ENCODE assay signal across 27 cellular contexts in the genomic region with DNA sequence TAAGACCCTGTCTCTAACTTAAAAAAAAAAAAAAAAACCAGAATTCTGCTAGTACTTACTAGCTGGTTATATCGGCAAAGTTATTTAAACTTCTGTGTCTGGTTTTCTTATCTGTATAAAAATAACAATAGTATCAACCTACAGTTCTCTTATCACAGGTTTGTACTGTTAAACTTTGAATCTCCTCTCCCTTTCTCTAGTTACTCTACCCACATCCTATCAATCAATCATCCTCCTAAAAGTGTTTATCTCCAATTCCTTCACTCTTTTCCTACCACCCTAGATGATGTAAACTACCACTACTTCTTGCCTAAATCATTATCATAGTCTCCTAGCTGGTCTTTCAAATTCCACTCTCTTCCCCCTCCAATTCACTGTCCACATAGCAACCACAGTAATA.
"Had no signal": no experiment of that assay in that cellular context is flagged by ENCODE, and none has a peak within 500 bp of the region (broad histone marks: within the 10 kb centered on the region; RNA-seq: fewer than 3 reads in every experiment).

No MANE protein-coding gene starts in this region.

- H3K9me3 Mint-ChIP-seq: mesothelial cell of epicardium, naive B cell, neural progenitor cell had no signal

- H3K36me3 ChIP-seq: colonic mucosa had no signal

- H3K4me1 Mint-ChIP-seq: activated CD4-positive, alpha-beta T cell treated with anti-CD3 and anti-CD28 coated beads for 36 hours; mesothelial cell of epicardium; naive B cell; neural progenitor cell had no signal

- H3K27me3 ChIP-seq: body of pancreas, colonic mucosa, hepatocyte, neural progenitor cell, right atrium auricular region, suprapubic skin, tibial artery, upper lobe of right lung had no signal

- DNase-seq: activated CD4-positive, alpha-beta T cell treated with anti-CD3 and anti-CD28 coated beads for 36 hours; activated CD4-positive, CD25-positive, alpha-beta regulatory T cell; activated CD8-positive, alpha-beta memory T cell treated with anti-CD3 and anti-CD28 coated beads, Interleukin-2, amount 10 ng/mL, durations not matched to agents 7 days and 5 days; activated CD8-positive, alpha-beta T cell treated with anti-CD3 and anti-CD28 coated beads, Interleukin-2, amount 10 ng/mL, durations not matched to agents 7 days and 5 days; activated gamma-delta T cell; activated naive CD4-positive, alpha-beta T cell treated with anti-CD3 and anti-CD28 coated beads, Interleukin-2, amount 50 U/mL, for 16 hours; aorta; body of pancreas; cerebellar nuclear complex; colonic mucosa; effector CD8-positive, alpha-beta T cell; left cardiac atrium; left ventricle myocardium superior; naive B cell; occipital lobe; stimulated activated CD4-positive, alpha-beta T cell treated with anti-CD3 and anti-CD28 coated beads, Interleukin-15, amount 100 ng/mL, for 24 hours; stimulated activated CD4-positive, alpha-beta T cell treated with anti-CD3 and anti-CD28 coated beads, Interleukin-2, amount 100 ng/mL, for 24 hours; stimulated activated naive CD4-positive, alpha-beta T cell; T-helper 1 cell; T1000; tibial artery; upper lobe of right lung had no signal

- H3K4me3 Mint-ChIP-seq: activated CD4-positive, alpha-beta T cell treated with anti-CD3 and anti-CD28 coated beads for 36 hours; activated CD8-positive, alpha-beta memory T cell treated with anti-CD3 and anti-CD28 coated beads, Interleukin-2, amount 10 ng/mL, durations not matched to agents 7 days and 5 days; activated CD8-positive, alpha-beta T cell treated with anti-CD3 and anti-CD28 coated beads, Interleukin-2, amount 10 ng/mL, durations not matched to agents 7 days and 5 days; mesothelial cell of epicardium; naive B cell; neural progenitor cell had no signal

- H3K9me3 ChIP-seq: body of pancreas, colonic mucosa, right atrium auricular region, suprapubic skin, tibial artery, upper lobe of right lung had no signal

- H3K4me3 ChIP-seq: body of pancreas, colonic mucosa, hepatocyte, neural progenitor cell, right atrium auricular region, suprapubic skin, tibial artery, upper lobe of right lung had no signal

- H3K4me1 ChIP-seq: body of pancreas, colonic mucosa, neural progenitor cell, right atrium auricular region, suprapubic skin, tibial artery, upper lobe of right lung had no signal

- H3K27ac Mint-ChIP-seq: activated CD4-positive, alpha-beta T cell treated with anti-CD3 and anti-CD28 coated beads for 36 hours; activated CD8-positive, alpha-beta memory T cell treated with anti-CD3 and anti-CD28 coated beads, Interleukin-2, amount 10 ng/mL, durations not matched to agents 7 days and 5 days; activated CD8-positive, alpha-beta T cell treated with anti-CD3 and anti-CD28 coated beads, Interleukin-2, amount 10 ng/mL, durations not matched to agents 7 days and 5 days; mesothelial cell of epicardium; neural progenitor cell had no signal

- H3K27me3 Mint-ChIP-seq: activated CD4-positive, alpha-beta T cell treated with anti-CD3 and anti-CD28 coated beads for 36 hours; activated CD8-positive, alpha-beta memory T cell treated with anti-CD3 and anti-CD28 coated beads, Interleukin-2, amount 10 ng/mL, durations not matched to agents 7 days and 5 days; naive B cell had no signal

- ATAC-seq: activated CD4-positive, alpha-beta T cell treated with anti-CD3 and anti-CD28 coated beads for 36 hours; activated CD8-positive, alpha-beta memory T cell treated with anti-CD3 and anti-CD28 coated beads, Interleukin-2, amount 10 ng/mL, durations not matched to agents 7 days and 5 days; activated CD8-positive, alpha-beta T cell treated with anti-CD3 and anti-CD28 coated beads, Interleukin-2, amount 10 ng/mL, durations not matched to agents 7 days and 5 days; body of pancreas; left cardiac atrium; left ventricle myocardium superior; upper lobe of right lung had no signal

- H3K27ac ChIP-seq: body of pancreas, colonic mucosa, hepatocyte, neural progenitor cell, right atrium auricular region, suprapubic skin, tibial artery, upper lobe of right lung had no signal
